ENCODE assay signal across 18 cellular contexts in genomic region chr1:232316864-232317263, GRCh38.
A peak's percentile ranks its signal among the peaks of the same experiment; 100 is the strongest.
DNase-seq lines count a peak whose midpoint lies in the region; TF ChIP-seq lines count a peak whose summit lies in the region.
"Had no signal": no experiment of that assay in that cellular context is flagged by ENCODE, and none has a peak within 500 bp of the region (broad histone marks: within the 10 kb centered on the region; RNA-seq: fewer than 3 reads in every experiment).

No MANE protein-coding gene starts in this region.

- H3K4me1 ChIP-seq in adipocyte (ENCODE audit: control insufficient read depth, insufficient read depth, low read length) = peaks cover 3% of the 10 kb centered on the region
- peaks cover 40% of the 10 kb centered on the region for H3K4me1 ChIP-seq in suprapubic skin
- no peaks in the 10 kb centered on the region for H3K4me1 ChIP-seq in A673 (ENCODE audit: insufficient read depth, low read length, poor library complexity, severe bottlenecking)

- H3K27ac ChIP-seq in suprapubic skin (peak overlapping the region; percentile 70), A673 (ENCODE audit: low read depth, low read length, poor library complexity, severe bottlenecking) (no peak overlapping the region)
- H3K27ac ChIP-seq: C4-2B had no signal

- TF ChIP-seq POLR2A in suprapubic skin (IDR thresholded peaks at IDR 0.05) = no peak

- POLR2A ChIA-PET in A673 (lab: Charles Lee; ENCODE audit: low non-redundant PET) = no interaction called here

- H3K9ac ChIP-seq in adipocyte (ENCODE audit: low read length) = no peak overlapping the region

- TF ChIP-seq CTCF in suprapubic skin (IDR thresholded peaks at IDR 0.05) = no peak
- TF ChIP-seq CTCF in A673 (conservative IDR thresholded peaks at IDR 0.05; ENCODE audit: low read depth, low read length) = no peak

- H3K4me3 ChIP-seq in adipocyte (ENCODE audit: low read length) (no peak overlapping the region), suprapubic skin (no peak overlapping the region), A673 (ENCODE audit: low read depth, low read length, poor library complexity, severe bottlenecking) (no peak overlapping the region)
- H3K4me3 ChIP-seq: MG63 had no signal

- H3K9me3 ChIP-seq in adipocyte (ENCODE audit: control insufficient read depth, low read length) (peaks cover 14% of the 10 kb centered on the region), suprapubic skin (no peaks in the 10 kb centered on the region), A673 (ENCODE audit: low read depth, low read length, poor library complexity, severe bottlenecking) (no peaks in the 10 kb centered on the region)

- CTCF ChIA-PET in A673 (lab: Charles Lee) = no interaction called here

- intact Hi-C loops in A673 (cut with micrococcal nuclease; ENCODE audit: unreplicated experiment) = no loop called here

- BruUV-seq in A673 (replicated peaks; lab: Mats Ljungman, UMichigan) = no TSS peak

- no peaks in the 10 kb centered on the region for H3K36me3 ChIP-seq in adipocyte (ENCODE audit: control insufficient read depth, insufficient read depth, low read length, severe bottlenecking)
- H3K36me3 ChIP-seq in suprapubic skin = no peaks in the 10 kb centered on the region
- no peaks in the 10 kb centered on the region for H3K36me3 ChIP-seq in A673 (ENCODE audit: insufficient read depth, low read length, poor library complexity, severe bottlenecking)
- H3K36me3 ChIP-seq: MG63 had no signal

- DNase-seq in ELR (ENCODE audit: low read depth) (peak; percentile 6), adipocyte (ENCODE audit: low read depth) (peak; percentile 62), fibroblast of gingiva (ENCODE audit: low read depth) (peak; percentile 17), suprapubic skin (ENCODE audit: low spot score in 2 of 2) (no peak), NCI-H1105 treated with DMSO at 0.1 percent for 48 hours (lab: John Stamatoyannopoulos, UW) (no peak), A673 (ENCODE audit: low spot score) (no peak)
- DNase-seq in stimulated activated CD4-positive, alpha-beta T cell treated with anti-CD3 and anti-CD28 coated beads, Interleukin-12 subunit alpha, Interleukin-12 subunit beta, amount 100 ng/mL, for 4 hours = no peak
- DNase-seq: Caco-2, DMS79, GF-D8, KBM-7, MG63, NCI-H1092 treated with DMSO at 0.1 percent for 48 hours, NCI-H187, NCI-H446, NCI-H774, SHP77 had no signal

- H3K27me3 ChIP-seq in adipocyte (replicated peaks; ENCODE audit: control insufficient read depth, insufficient read depth, low read length) = no peaks in the 10 kb centered on the region
- H3K27me3 ChIP-seq in suprapubic skin = no peaks in the 10 kb centered on the region
- no peaks in the 10 kb centered on the region for H3K27me3 ChIP-seq in A673 (replicated peaks; ENCODE audit: insufficient read depth, low read depth, low read length, poor library complexity)
- H3K27me3 ChIP-seq: MG63 had no signal

- no peak for TF ChIP-seq EP300 in suprapubic skin (IDR thresholded peaks at IDR 0.05)

Comparison
In these comparisons a context has a peak if more than half of its experiments do, and no peak if none do; other contexts are left out.
1. DNase-seq: peak in ELR (single experiment), adipocyte (single experiment) and fibroblast of gingiva (single experiment); none in suprapubic skin (0 of 2), stimulated activated CD4-positive, alpha-beta T cell treated with anti-CD3 and anti-CD28 coated beads, Interleukin-12 subunit alpha, Interleukin-12 subunit beta, amount 100 ng/mL, for 4 hours (single experiment), NCI-H1105 treated with DMSO at 0.1 percent for 48 hours (single experiment) and A673 (single experiment).